Comparison of ENCODE assay signal across 21 cellular contexts in genomic region chr4:176229645-176230044, GRCh38. TPM values are rescaled to one million over a fixed set of nuclear protein-coding genes. Genes with fewer than 3 reads are reported as not detected.
DNase-seq lines count a peak whose midpoint lies in the region; ATAC-seq, FAIRE-seq and TF ChIP-seq lines count a peak whose summit lies in the region.
"Had no signal": no experiment of that assay in that cellular context is flagged by ENCODE, and none has a peak within 500 bp of the region (broad histone marks: within the 10 kb centered on the region; RNA-seq: fewer than 3 reads in every experiment).

No MANE protein-coding gene starts in this region.

- FAIRE-seq in H1 (lab: Jason Lieb, UNC), result no peak
- FAIRE-seq: D721Med, GM12878 had no signal

- H3K23ac ChIP-seq in H1 (ENCODE audit: insufficient read length) (no peak overlapping the region), mesendoderm (ENCODE audit: low read length) (no peak overlapping the region)

- ATAC-seq in Right ventricle myocardium superior (ENCODE audit: poor library complexity), result peak; percentile 12
- peak in 1 of 2 donors; percentile 20 for ATAC-seq in gastrocnemius medialis
- ATAC-seq in stimulated activated effector memory CD8-positive, alpha-beta T cell treated with anti-CD3 and anti-CD28 coated beads, Interleukin-12 subunit alpha, Interleukin-12 subunit beta, amount 100 ng/mL, for 72 hours, result no peak
- ATAC-seq: GM12878, Panc1 had no signal

- intact Hi-C loops in Right ventricle myocardium superior (cut with DNase I) (no loop called here), cardiac septum (cut with DNase I) (loop anchor here (5.0 kb wide), 1 partner anchor 32 kb away; the partner anchor contains the start of gene SPATA4), gastrocnemius medialis (cut with DNase I; ENCODE audit: low total_unique reads) (loop anchor here (2.0 to 5.0 kb wide), 3 partner anchors 35 to 91 kb away; partner anchors contain the start of gene SPATA4), OCI-LY7 (cut with micrococcal nuclease; ENCODE audit: unreplicated experiment) (no loop called here)

- H3K27me3 Mint-ChIP-seq in neural progenitor cell (ENCODE audit: insufficient read depth, low read depth), result peaks cover 5% of the 10 kb centered on the region

- H3K4me1 ChIP-seq in H1 (replicated peaks in 1 of 4; ENCODE audit: control insufficient read depth in 3 of 4, insufficient read depth in 4 of 4, low read length in 3 of 4), result peaks cover 0 to 2% (median 0%) of the 10 kb centered on the region in 4 experiments; a peak in 1 of 7 replicates
- H3K4me1 ChIP-seq in neural progenitor cell, result no peaks in the 10 kb centered on the region
- peaks cover 33 to 67% of the 10 kb centered on the region in 2 donors for H3K4me1 ChIP-seq in gastrocnemius medialis
- H3K4me1 ChIP-seq in OCI-LY7 (ENCODE audit: insufficient read depth, low read length, poor library complexity, severe bottlenecking), result no peaks in the 10 kb centered on the region
- H3K4me1 ChIP-seq in mesendoderm (ENCODE audit: control insufficient read depth, low read depth, low read length), result peaks cover 4% of the 10 kb centered on the region
- H3K4me1 ChIP-seq: BLaER1 had no signal

- POLR2A ChIA-PET in H1 (lab: Charles Lee; ENCODE audit: partially characterized antibody), result no interaction called here
- POLR2A ChIA-PET in OCI-LY7 (lab: Charles Lee), result interaction anchor here (1.0 to 1.2 kb wide), 2 partner anchors 16 to 299 kb away, joined by 3 read pairs; no protein-coding TSS in a partner anchor

- no peak overlapping the region for H3K27ac Mint-ChIP-seq in neural progenitor cell
- H3K27ac Mint-ChIP-seq in stimulated activated effector memory CD8-positive, alpha-beta T cell treated with anti-CD3 and anti-CD28 coated beads, Interleukin-12 subunit alpha, Interleukin-12 subunit beta, amount 100 ng/mL, for 72 hours, result no peak overlapping the region
- H3K27ac Mint-ChIP-seq: CD8-positive, alpha-beta memory T cell had no signal

- WGBS in H1 (ENCODE audit: extremely low coverage in 1 of 2, insufficient coverage in 1 of 2, insufficient read length in 1 of 2, insufficient replicate concordance in 2 of 2, low coverage in 1 of 2, low lambda C conversion rate in 2 of 2, missing lambda C conversion rate in 1 of 2), 2 experiments, result 76% methylated on average over 4 of the region's 4 CpGs; no CpG with 5 or more reads in 1 of the 2 experiments
- no CpG with 5 or more reads among the region's 4 CpGs for WGBS in mesendoderm (ENCODE audit: extremely low coverage, insufficient coverage, low lambda C conversion rate)

- no peak overlapping the region for H3K27ac ChIP-seq in H1 (ENCODE audit: low read depth, low read length)
- H3K27ac ChIP-seq in neural progenitor cell, result no peak overlapping the region
- peak overlapping the region; percentile 82 to 91 (median 86) for H3K27ac ChIP-seq in gastrocnemius medialis
- no peak overlapping the region for H3K27ac ChIP-seq in OCI-LY7 (ENCODE audit: low read depth, low read length, poor library complexity, severe bottlenecking)
- no peak overlapping the region for H3K27ac ChIP-seq in mesendoderm (ENCODE audit: low read depth, low read length)
- H3K27ac ChIP-seq: BLaER1 had no signal

- H3K4me3 Mint-ChIP-seq in neural progenitor cell, result no peak overlapping the region
- H3K4me3 Mint-ChIP-seq in stimulated activated effector memory CD8-positive, alpha-beta T cell treated with anti-CD3 and anti-CD28 coated beads, Interleukin-12 subunit alpha, Interleukin-12 subunit beta, amount 100 ng/mL, for 72 hours, result no peak overlapping the region
- H3K4me3 Mint-ChIP-seq: CD8-positive, alpha-beta memory T cell had no signal

- no peak overlapping the region for H2AK5ac ChIP-seq in H1 (ENCODE audit: low read depth, low read length)
- H2AK5ac ChIP-seq in mesendoderm (ENCODE audit: low read length), result no peak overlapping the region

- no peak overlapping the region for H2BK15ac ChIP-seq in H1 (ENCODE audit: low read length)
- no peak overlapping the region for H2BK15ac ChIP-seq in mesendoderm (replicated peaks; ENCODE audit: low read depth)

- no peaks in the 10 kb centered on the region for H3K36me3 Mint-ChIP-seq in neural progenitor cell
- H3K36me3 Mint-ChIP-seq in stimulated activated effector memory CD8-positive, alpha-beta T cell treated with anti-CD3 and anti-CD28 coated beads, Interleukin-12 subunit alpha, Interleukin-12 subunit beta, amount 100 ng/mL, for 72 hours, result no peaks in the 10 kb centered on the region
- H3K36me3 Mint-ChIP-seq: CD8-positive, alpha-beta memory T cell had no signal

- H3K79me2 ChIP-seq in H1 (ENCODE audit: control insufficient read depth in 1 of 2, insufficient read depth in 2 of 2, low read length in 2 of 2), result no peaks in the 10 kb centered on the region
- no peaks in the 10 kb centered on the region for H3K79me2 ChIP-seq in neural progenitor cell (ENCODE audit: low read depth)
- no peaks in the 10 kb centered on the region for H3K79me2 ChIP-seq in OCI-LY7 (ENCODE audit: insufficient read depth, low read depth, low read length)
- H3K79me2 ChIP-seq in mesendoderm (ENCODE audit: control insufficient read depth, insufficient read depth, low read length), result no peaks in the 10 kb centered on the region

- no peaks in the 10 kb centered on the region for H3K23me2 ChIP-seq in H1 (ENCODE audit: low read depth, low read length)

- no TSS peak for BruUV-seq in OCI-LY7 (replicated peaks; lab: Mats Ljungman, UMichigan)

- H3K9me3 ChIP-seq in H1 (ENCODE audit: insufficient read depth in 2 of 2, low read depth in 1 of 2, low read length in 1 of 2) (no peaks in the 10 kb centered on the region), neural progenitor cell (ENCODE audit: low read depth) (no peaks in the 10 kb centered on the region), gastrocnemius medialis (no peaks in the 10 kb centered on the region), OCI-LY7 (ENCODE audit: low read length) (no peaks in the 10 kb centered on the region)
- H3K9me3 ChIP-seq: BLaER1, MG63 had no signal

- no peak overlapping the region for H3K18ac ChIP-seq in H1 (ENCODE audit: extremely low read depth, low read length)
- no peak overlapping the region for H3K18ac ChIP-seq in mesendoderm (ENCODE audit: low read length)

- in situ Hi-C loops in gastrocnemius medialis (cut with MboI; ENCODE audit: low sequenced_read_pairs in 4 of 4), result no loop called here

- H3K9ac ChIP-seq in H1 (replicated peaks in 1 of 4; ENCODE audit: extremely low read depth in 1 of 4, low read depth in 3 of 4, low read length in 3 of 4) (no peak overlapping the region), neural progenitor cell (no peak overlapping the region), mesendoderm (ENCODE audit: low read length) (no peak overlapping the region)
- H3K9ac ChIP-seq: BLaER1 had no signal

- H3K4me2 ChIP-seq in H1 (ENCODE audit: insufficient read depth in 1 of 2, low read depth in 2 of 2, low read length in 2 of 2) (no peak overlapping the region), neural progenitor cell (no peak overlapping the region), OCI-LY7 (ENCODE audit: low read length) (no peak overlapping the region), mesendoderm (ENCODE audit: low read length) (no peak overlapping the region)
- H3K4me2 ChIP-seq: BLaER1 had no signal

- no peak overlapping the region for H2BK12ac ChIP-seq in H1 (ENCODE audit: low read depth, low read length)

- peaks cover 2% of the 10 kb centered on the region for H3K9me3 Mint-ChIP-seq in neural progenitor cell
- no peaks in the 10 kb centered on the region for H3K9me3 Mint-ChIP-seq in stimulated activated effector memory CD8-positive, alpha-beta T cell treated with anti-CD3 and anti-CD28 coated beads, Interleukin-12 subunit alpha, Interleukin-12 subunit beta, amount 100 ng/mL, for 72 hours
- H3K9me3 Mint-ChIP-seq: CD8-positive, alpha-beta memory T cell had no signal

- no peak for DNase-seq in Right ventricle myocardium superior
- no peak for DNase-seq in cardiac septum (ENCODE audit: low spot score)
- DNase-seq in H1 (ENCODE audit: low read depth in 1 of 2, low spot score in 2 of 2), result no peak
- no peak for DNase-seq in neural progenitor cell (ENCODE audit: low spot score)
- no peak for DNase-seq in gastrocnemius medialis
- DNase-seq in OCI-LY7 (ENCODE audit: low spot score), result no peak
- no peak for DNase-seq in mesendoderm
- no peak for DNase-seq in stimulated activated effector memory CD8-positive, alpha-beta T cell treated with anti-CD3 and anti-CD28 coated beads, Interleukin-12 subunit alpha, Interleukin-12 subunit beta, amount 100 ng/mL, for 72 hours (ENCODE audit: low spot score in 2 of 2)
- DNase-seq: CD8-positive, alpha-beta memory T cell; DND-41; GDM1; MG63; NCI-H1092; NCI-H2081 treated with DMSO at 0.1 percent for 48 hours; NCI-H2227 treated with DMSO at 0.1 percent for 48 hours; NCI-H524 treated with DMSO at 0.1 percent for 48 hours had no signal

- TF ChIP-seq RAD21 in H1 (IDR thresholded peaks at IDR 0.05 in 1 of 2, conservative IDR thresholded peaks at IDR 0.05 in 1 of 2; ENCODE audit: low read depth in 2 of 2, low read length in 2 of 2), result no peak

- no peak overlapping the region for H3K14ac ChIP-seq in H1 (ENCODE audit: insufficient read length)

- H3K27me3 ChIP-seq in H1 (replicated peaks in 1 of 4; ENCODE audit: control insufficient read depth in 3 of 4, extremely low read depth in 1 of 4, insufficient read depth in 3 of 4, low read length in 3 of 4) (no peaks in the 10 kb centered on the region), neural progenitor cell (no peaks in the 10 kb centered on the region), gastrocnemius medialis (no peaks in the 10 kb centered on the region), mesendoderm (ENCODE audit: insufficient read depth, low read length, poor library complexity) (no peaks in the 10 kb centered on the region)
- H3K27me3 ChIP-seq: BLaER1, MG63 had no signal

- H2BK5ac ChIP-seq in H1 (ENCODE audit: low read depth, low read length), result no peak overlapping the region
- H2BK5ac ChIP-seq in mesendoderm (ENCODE audit: low read length), result no peak overlapping the region

- no peak overlapping the region for H3K56ac ChIP-seq in H1 (replicated peaks; ENCODE audit: insufficient read length, low read depth, low read length)
- H3K56ac ChIP-seq in mesendoderm (ENCODE audit: low read length), result no peak overlapping the region

- TF ChIP-seq EP300 in H1 (IDR thresholded peaks at IDR 0.05; ENCODE audit: borderline replicate concordance in 1 of 2, low read depth in 2 of 2, low read length in 2 of 2), result no peak

- H3K4me1 Mint-ChIP-seq in neural progenitor cell, result peaks cover 8% of the 10 kb centered on the region
- H3K4me1 Mint-ChIP-seq in stimulated activated effector memory CD8-positive, alpha-beta T cell treated with anti-CD3 and anti-CD28 coated beads, Interleukin-12 subunit alpha, Interleukin-12 subunit beta, amount 100 ng/mL, for 72 hours, result no peaks in the 10 kb centered on the region
- H3K4me1 Mint-ChIP-seq: CD8-positive, alpha-beta memory T cell had no signal

- H3F3A ChIP-seq in neural progenitor cell (ENCODE audit: low read depth), result no peaks in the 10 kb centered on the region

- TF ChIP-seq CTCF in H1 (IDR thresholded peaks at IDR 0.05; ENCODE audit: control extremely low read depth in 1 of 3, insufficient read depth in 1 of 3, low read depth in 1 of 3, low read length in 3 of 3), result no peak
- TF ChIP-seq CTCF in neural progenitor cell (IDR thresholded peaks at IDR 0.05), result no peak
- TF ChIP-seq CTCF in gastrocnemius medialis (IDR thresholded peaks at IDR 0.05 in 4 of 5, conservative IDR thresholded peaks at IDR 0.05 in 1 of 5), result no peak
- TF ChIP-seq CTCF in OCI-LY7 (conservative IDR thresholded peaks at IDR 0.05; ENCODE audit: low read length), result no peak

- CTCF ChIA-PET in H1 (lab: Charles Lee; ENCODE audit: partially characterized antibody) (interaction anchor here (1.4 kb wide), 1 partner anchor 64 kb away, joined by 3 read pairs; no protein-coding TSS in a partner anchor), OCI-LY7 (lab: Charles Lee; ENCODE audit: unreplicated experiment) (no interaction called here)

- H4K20me1 ChIP-seq in H1 (replicated peaks in 1 of 2; ENCODE audit: control insufficient read depth in 1 of 2, insufficient read depth in 2 of 2, low read length in 2 of 2), result no peaks in the 10 kb centered on the region
- H4K20me1 ChIP-seq in neural progenitor cell (ENCODE audit: low read depth), result no peaks in the 10 kb centered on the region
- no peaks in the 10 kb centered on the region for H4K20me1 ChIP-seq in OCI-LY7 (ENCODE audit: insufficient read depth, low read length)
- H4K20me1 ChIP-seq: BLaER1 had no signal

- H3K79me1 ChIP-seq in H1 (ENCODE audit: low read depth, low read length) (no peaks in the 10 kb centered on the region), mesendoderm (ENCODE audit: low read length) (no peaks in the 10 kb centered on the region)

- H4K8ac ChIP-seq in H1 (ENCODE audit: extremely low read depth, insufficient read depth, low read length) (no peak overlapping the region), mesendoderm (ENCODE audit: low read depth, low read length) (no peak overlapping the region)

- H3K4me3 ChIP-seq in H1 (ENCODE audit: extremely low read depth in 1 of 4, insufficient read depth in 2 of 4, low read depth in 3 of 4, low read length in 4 of 4), result no peak overlapping the region
- H3K4me3 ChIP-seq in neural progenitor cell, result no peak overlapping the region
- H3K4me3 ChIP-seq in gastrocnemius medialis, result no peak overlapping the region
- H3K4me3 ChIP-seq in OCI-LY7 (ENCODE audit: low read depth, low read length, poor library complexity, severe bottlenecking), result no peak overlapping the region
- H3K4me3 ChIP-seq in mesendoderm (ENCODE audit: low read length), result no peak overlapping the region
- H3K4me3 ChIP-seq: BLaER1, GM12878, MG63 had no signal

- no peak overlapping the region for H3K4ac ChIP-seq in H1 (replicated peaks; ENCODE audit: insufficient read length, low read depth, low read length)
- H3K4ac ChIP-seq in mesendoderm (ENCODE audit: low read depth, low read length), result no peak overlapping the region

- H3K36me3 ChIP-seq in H1 (ENCODE audit: control insufficient read depth in 2 of 4, insufficient read depth in 4 of 4, low read length in 3 of 4) (no peaks in the 10 kb centered on the region), neural progenitor cell (no peaks in the 10 kb centered on the region), gastrocnemius medialis (peaks cover 0 to 5% of the 10 kb centered on the region in 2 donors), OCI-LY7 (ENCODE audit: insufficient read depth, low read length) (no peaks in the 10 kb centered on the region), mesendoderm (ENCODE audit: control insufficient read depth, insufficient read depth, low read length) (no peaks in the 10 kb centered on the region)
- H3K36me3 ChIP-seq: BLaER1, MG63 had no signal

- no peak overlapping the region for H4K5ac ChIP-seq in H1 (ENCODE audit: insufficient read length, low read depth, low read length)
- H4K5ac ChIP-seq in mesendoderm (ENCODE audit: low read length), result no peak overlapping the region

- H2BK120ac ChIP-seq in H1 (replicated peaks; ENCODE audit: low read depth, low read length) (no peak overlapping the region), mesendoderm (ENCODE audit: low read depth, low read length) (no peak overlapping the region)

- H4K91ac ChIP-seq in H1 (replicated peaks; ENCODE audit: insufficient read length, low read length), result no peak overlapping the region

- peak overlapping the region; percentile 33; the same call in 1 of the 2 replicates for H2AFZ ChIP-seq in H1 (ENCODE audit: low read length)
- H2AFZ ChIP-seq in neural progenitor cell (replicated peaks), result peak overlapping the region; percentile 85
- H2AFZ ChIP-seq in OCI-LY7 (ENCODE audit: low read length), result no peak overlapping the region

- no peaks in the 10 kb centered on the region for H3K9me2 ChIP-seq in OCI-LY7 (ENCODE audit: insufficient read depth, low read length)

- TF ChIP-seq POLR2A in H1 (IDR thresholded peaks at IDR 0.05; ENCODE audit: control extremely low read depth in 1 of 2, low read depth in 2 of 2, low read length in 2 of 2), result no peak
- no peak for TF ChIP-seq POLR2A in gastrocnemius medialis (IDR thresholded peaks at IDR 0.05)

- H2BK20ac ChIP-seq in H1 (ENCODE audit: low read length), result no peak overlapping the region

RNA-seq across cellular contexts. Expression of gene SPATA4, which starts 34.3 kb away (rescaled TPM):
- total RNA-seq in Right ventricle myocardium superior, result 0.32 TPM
- total RNA-seq in cardiac septum, result 0.22 TPM
- not detected in 2 replicates for total RNA-seq in H1 (2021; fragmentation: NEBNext Ultra II Directional; extraction: Animal tissue kit (Norgen Biotek cat#: 25700))
- polyA plus RNA-seq in H1 (2011; rRNA removed), result not detected in 2 replicates
- polyA plus RNA-seq in H1 (2011; cell fraction: cytosol; rRNA removed), result not detected
- polyA plus RNA-seq in H1 (2011; cell fraction: nucleus; rRNA removed), result not detected
- not detected in 4 replicates for polyA plus RNA-seq in H1 (2012, experiment 1 of 2)
- not detected for polyA plus RNA-seq in H1 (2012, experiment 2 of 2)
- 0.02 TPM for polyA plus RNA-seq in H1 (2013, experiment 1 of 2)
- 0.06 TPM for polyA plus RNA-seq in H1 (2013, experiment 2 of 2)
- polyA minus RNA-seq in H1 (2011; rRNA and poly(A)+ RNA removed), result not detected in 2 replicates
- polyA minus RNA-seq in H1 (2011; cell fraction: cytosol; rRNA and poly(A)+ RNA removed), result not detected
- polyA minus RNA-seq in H1 (2011; cell fraction: nucleus; rRNA and poly(A)+ RNA removed), result not detected
- total RNA-seq in neural progenitor cell (ENCODE audit: low replicate concordance), result 0.09 TPM in 1 of 2 replicates, not detected in the other
- under 1 TPM in 2 of 4 donors, not detected in 2; 0.22 to 0.29 TPM for total RNA-seq in gastrocnemius medialis
- total RNA-seq in OCI-LY7 (2014; rRNA removed; shearing (Covaris generic)), result not detected in 2 replicates
- total RNA-seq in OCI-LY7 (2022), result not detected in 2 replicates
- polyA plus RNA-seq in mesendoderm (2013, experiment 1 of 2), result 0.13 TPM
- polyA plus RNA-seq in mesendoderm (2013, experiment 2 of 2), result 0.07 TPM
- total RNA-seq: A172; CD8-positive, alpha-beta memory T cell; GM12878 had no signal
- polyA plus RNA-seq: CD8-positive, alpha-beta memory T cell; GM12878 had no signal

RNA-seq across cellular contexts. Expression of gene ASB5, which starts 39.4 kb away (rescaled TPM):
- total RNA-seq in Right ventricle myocardium superior (2.8 TPM), cardiac septum (3.8 TPM), neural progenitor cell (ENCODE audit: low replicate concordance) (not detected in 2 replicates), gastrocnemius medialis (100 to 1,000 TPM in 3 of 4 donors, 10 to 100 TPM in 1; 48.7 to 284 (median 179) TPM), OCI-LY7 (2022) (not detected in 2 replicates)
- not detected in 2 replicates for total RNA-seq in H1 (2021; fragmentation: NEBNext Ultra II Directional; extraction: Animal tissue kit (Norgen Biotek cat#: 25700))
- 0.02 TPM in 1 of 2 replicates, not detected in the other for polyA plus RNA-seq in H1 (2011; rRNA removed)
- not detected for polyA plus RNA-seq in H1 (2011; cell fraction: cytosol; rRNA removed)
- polyA plus RNA-seq in H1 (2011; cell fraction: nucleus; rRNA removed), result not detected
- not detected in 4 replicates for polyA plus RNA-seq in H1 (2012, experiment 1 of 2)
- polyA plus RNA-seq in H1 (2012, experiment 2 of 2), result not detected
- polyA plus RNA-seq in H1 (2013, experiment 1 of 2), result 0.02 TPM
- polyA plus RNA-seq in H1 (2013, experiment 2 of 2), result 0.02 TPM
- polyA minus RNA-seq in H1 (2011; rRNA and poly(A)+ RNA removed), result not detected in 2 replicates
- polyA minus RNA-seq in H1 (2011; cell fraction: cytosol; rRNA and poly(A)+ RNA removed), result not detected
- polyA minus RNA-seq in H1 (2011; cell fraction: nucleus; rRNA and poly(A)+ RNA removed), result not detected
- total RNA-seq in OCI-LY7 (2014; rRNA removed; shearing (Covaris generic)), result not detected in 2 replicates
- 2.3 TPM for polyA plus RNA-seq in mesendoderm (2013, experiment 1 of 2)
- polyA plus RNA-seq in mesendoderm (2013, experiment 2 of 2), result 2.3 TPM
- total RNA-seq: CD8-positive, alpha-beta memory T cell; GM12878 had no signal
- polyA plus RNA-seq: CD8-positive, alpha-beta memory T cell; GM12878 had no signal

Comparison
In these comparisons a context has a peak if more than half of its experiments do, and no peak if none do; other contexts are left out.
1. intact Hi-C loops: an anchor here in cardiac septum (5.0 kb wide) and gastrocnemius medialis (2.0 to 5.0 kb wide); none called in Right ventricle myocardium superior and OCI-LY7.
2. H3K27ac ChIP-seq: peak in gastrocnemius medialis (4 of 4); none in H1 (single experiment), neural progenitor cell (single experiment), OCI-LY7 (single experiment) and mesendoderm (single experiment).
3. RNA of gene ASB5, which starts 39.4 kb away (total RNA-seq): 48.7 to 284 TPM in gastrocnemius medialis; 3.8 TPM in cardiac septum (single experiment), 2.8 TPM in Right ventricle myocardium superior (single experiment), not detected in H1, not detected in neural progenitor cell and not detected in OCI-LY7; every median in the first group is over 10 times any median in the second.